In the genomic region with DNA sequence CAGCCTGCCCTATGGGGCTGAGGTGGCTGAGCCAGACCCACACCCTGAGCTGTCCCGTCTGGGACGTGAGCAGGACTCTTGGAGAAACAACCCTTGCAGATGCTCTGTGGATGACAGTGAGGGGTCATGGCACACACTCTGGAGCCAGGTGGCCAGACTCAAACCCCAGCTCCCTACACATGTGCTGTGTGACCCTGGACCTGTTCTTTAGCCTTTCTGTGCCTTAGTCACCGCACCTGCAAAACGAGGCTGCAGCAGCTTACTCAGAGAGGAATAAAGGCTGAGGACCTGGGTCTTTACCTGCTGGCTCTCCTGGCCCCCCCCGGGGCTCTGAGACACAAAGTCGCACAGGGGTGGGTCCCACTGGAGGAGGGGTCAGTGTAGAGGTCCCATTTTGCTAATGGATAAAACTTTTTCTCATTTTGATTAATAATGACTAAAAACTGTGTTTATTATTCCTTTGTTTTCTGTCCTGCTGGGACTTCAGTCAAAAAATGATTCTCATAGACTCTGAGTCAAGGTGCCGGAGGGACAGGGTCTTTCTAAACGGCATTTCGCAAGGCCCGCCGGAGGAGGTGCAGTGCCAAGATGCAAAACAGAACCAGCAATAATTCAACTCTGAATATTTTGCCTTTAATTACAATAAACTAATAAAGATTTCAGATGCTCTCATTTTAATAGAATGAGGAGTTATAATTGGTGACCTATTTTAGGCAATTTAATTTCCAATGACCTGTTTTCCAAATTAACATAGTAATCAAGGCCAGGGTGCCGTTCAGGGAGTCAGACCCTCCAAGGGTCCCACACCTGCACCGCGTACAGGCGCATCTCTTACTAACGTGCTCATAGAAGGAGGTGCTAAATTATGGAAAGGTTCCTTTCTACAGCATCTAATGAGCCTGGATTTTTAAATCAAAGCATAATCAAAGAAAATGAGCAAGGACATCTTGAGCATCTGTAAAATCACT, we compare ENCODE assay signal across 25 cellular contexts.
"Had no signal": no experiment of that assay in that cellular context is flagged by ENCODE, and none has a peak within 500 bp of the region (broad histone marks: within the 10 kb centered on the region; RNA-seq: fewer than 3 reads in every experiment).

No MANE protein-coding gene starts in this region.

- H3K27ac ChIP-seq: colonic mucosa, esophagus squamous epithelium, gastroesophageal sphincter, left ventricle myocardium inferior, pancreas, prostate gland, right lobe of liver, stomach, thoracic aorta, transverse colon had no signal

- DNase-seq: cerebellar nuclear complex; colonic mucosa; dermis blood vessel endothelial cell; esophagus squamous epithelium; foreskin fibroblast; immature natural killer cell; left cardiac atrium; left ventricle myocardium inferior; mesendoderm; naive thymus-derived CD4-positive, alpha-beta T cell; nucleus accumbens; stimulated activated CD4-positive, alpha-beta T cell treated with anti-CD3 and anti-CD28 coated beads, Interleukin-15, amount 100 ng/mL, for 24 hours; stimulated activated CD4-positive, alpha-beta T cell treated with anti-CD3 and anti-CD28 coated beads, Interleukin-1b, Interleukin-23, amount 100 ng/mL, for 48 hours; stimulated activated CD4-positive, alpha-beta T cell treated with anti-CD3 and anti-CD28 coated beads, Interleukin-4, amount 100 ng/mL, for 24 hours; stimulated activated naive B cell treated with anti-CD40 and anti-IgM and Interleukin-4, amounts not matched to agents 10 μg/mL and 1 μg/mL and 100 μg/mL, for 72 hours; stomach; substantia nigra; transverse colon had no signal

- H3K4me3 ChIP-seq: colonic mucosa, esophagus squamous epithelium, gastroesophageal sphincter, left ventricle myocardium inferior, lung, pancreas, prostate gland, right lobe of liver, stomach, thoracic aorta, transverse colon had no signal

- H3K9me3 ChIP-seq: colonic mucosa, pancreas, prostate gland, right lobe of liver, thoracic aorta, transverse colon had no signal

- H3K4me1 ChIP-seq: colonic mucosa, left ventricle myocardium inferior, pancreas, prostate gland, right lobe of liver, transverse colon had no signal

- H3K27me3 ChIP-seq: right lobe of liver had no signal

- FAIRE-seq: keratinocyte, pancreas had no signal

- H3K36me3 ChIP-seq: colonic mucosa, esophagus squamous epithelium, gastroesophageal sphincter, left ventricle myocardium inferior, pancreas, prostate gland, right lobe of liver, stomach, thoracic aorta, transverse colon had no signal

- ATAC-seq: gastroesophageal sphincter; left cardiac atrium; naive thymus-derived CD4-positive, alpha-beta T cell; pancreas; right lobe of liver; stimulated activated naive B cell treated with anti-CD40 and anti-IgM and Interleukin-4, amounts not matched to agents 10 μg/mL and 1 μg/mL and 100 μg/mL, for 72 hours had no signal
